ENCODE assay signal across 26 cellular contexts in the genomic region with DNA sequence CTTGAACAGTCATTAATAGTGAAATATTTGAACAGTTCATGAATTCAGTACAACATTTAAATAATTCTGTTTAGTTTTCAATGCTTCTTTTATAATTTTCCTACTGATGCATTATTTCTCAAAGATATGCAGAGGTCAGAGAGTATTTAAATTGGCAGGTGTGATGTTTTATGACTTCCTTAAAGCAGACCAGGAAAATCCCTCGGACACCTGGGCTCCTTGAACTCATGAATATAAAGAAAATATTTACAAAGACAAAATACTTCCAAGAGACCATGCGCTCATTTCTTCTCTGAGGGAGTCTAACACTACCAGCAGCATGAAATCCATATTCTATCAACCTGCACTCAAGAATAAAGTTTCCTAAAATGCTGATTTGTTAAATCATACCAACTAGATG.
"Had no signal": no experiment of that assay in that cellular context is flagged by ENCODE, and none has a peak within 500 bp of the region (broad histone marks: within the 10 kb centered on the region; RNA-seq: fewer than 3 reads in every experiment).

No MANE protein-coding gene starts in this region.

- H3K27ac ChIP-seq: coronary artery, dorsolateral prefrontal cortex, epithelial cell of prostate, esophagus squamous epithelium, gastrocnemius medialis, hepatocyte, left lung, lower lobe of right lung had no signal

- DNase-seq: dermis blood vessel endothelial cell; dorsolateral prefrontal cortex; effector CD4-positive, alpha-beta T cell; effector memory CD4-positive, alpha-beta T cell; erythroblast; esophagus squamous epithelium; foreskin fibroblast; foreskin melanocyte; gastrocnemius medialis; glutamatergic neuron; head of caudate nucleus; hypothalamus; immature natural killer cell; islet precursor cell; kidney; kidney glomerular epithelial cell; left lung; left ventricle myocardium superior; lower lobe of right lung; mesenchymal stem cell had no signal

- H3K4me3 ChIP-seq: coronary artery, dorsolateral prefrontal cortex, esophagus squamous epithelium, gastrocnemius medialis, hepatocyte, left lung, lower lobe of right lung had no signal

- H3K36me3 ChIP-seq: esophagus squamous epithelium, gastrocnemius medialis, left lung, lower lobe of right lung had no signal

- H3K36me3 Mint-ChIP-seq: immature natural killer cell, mesothelial cell of epicardium had no signal

- H3K4me1 Mint-ChIP-seq: mesothelial cell of epicardium had no signal

- ATAC-seq: esophagus mucosa, gastrocnemius medialis, left lung, left ventricle myocardium superior, lower lobe of right lung had no signal

- H3K27ac Mint-ChIP-seq: immature natural killer cell, mesothelial cell of epicardium had no signal

- FAIRE-seq: endometrium, kidney had no signal

- H3K4me3 Mint-ChIP-seq: immature natural killer cell, mesothelial cell of epicardium had no signal

- H3K9me3 ChIP-seq: esophagus squamous epithelium, gastrocnemius medialis, lower lobe of right lung had no signal

- H3K4me1 ChIP-seq: esophagus squamous epithelium, gastrocnemius medialis, left lung, lower lobe of right lung had no signal

- H3K27me3 ChIP-seq: esophagus squamous epithelium, gastrocnemius medialis, hepatocyte, left lung had no signal
